Comparison of ENCODE assay signal across 16 cellular contexts in the genomic region with DNA sequence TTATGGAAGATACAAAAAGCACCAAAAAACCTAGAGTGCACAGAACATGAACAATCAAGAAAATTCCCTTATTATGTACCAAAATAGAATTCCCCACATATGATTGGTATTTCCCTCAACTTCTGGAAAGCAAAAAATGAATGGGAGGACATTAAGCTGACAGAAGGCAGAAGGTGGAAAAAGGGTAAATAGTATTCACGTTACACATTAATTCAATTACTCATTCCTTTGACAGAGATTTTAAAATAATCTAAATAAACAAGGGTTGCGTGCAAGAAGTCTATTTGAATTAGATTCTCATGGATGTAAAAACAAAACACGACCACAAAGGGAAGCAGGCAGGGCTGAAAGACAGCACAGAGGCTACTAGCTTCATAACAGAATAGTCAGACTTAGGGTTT.
A peak's percentile ranks its signal among the peaks of the same experiment; 100 is the strongest.
DNase-seq lines count a peak whose midpoint lies in the region; ATAC-seq and TF ChIP-seq lines count a peak whose summit lies in the region.
"Had no signal": no experiment of that assay in that cellular context is flagged by ENCODE, and none has a peak within 500 bp of the region (broad histone marks: within the 10 kb centered on the region; RNA-seq: fewer than 3 reads in every experiment).

No MANE protein-coding gene starts in this region.

- DNase-seq in EL (peak; percentile 80), SW480 (ENCODE audit: low spot score) (peak; percentile 3), esophagus muscularis mucosa (ENCODE audit: extremely low spot score) (no peak), pulmonary artery endothelial cell (ENCODE audit: low read depth, low spot score) (peak; percentile 60), left ventricle myocardium inferior (no peak), left lung (no peak), GM20000 (ENCODE audit: low spot score) (no peak)
- DNase-seq: activated CD4-positive, CD25-positive, alpha-beta regulatory T cell treated with anti-CD3 and anti-CD28 coated beads, Interleukin-2, amount 50 U/mL, for 72 hours; amygdala; CD4-positive, alpha-beta T cell; head of caudate nucleus; left ventricle myocardium superior; sigmoid colon; stomach had no signal

- no peak for TF ChIP-seq POLR2A in esophagus muscularis mucosa (IDR thresholded peaks at IDR 0.05; ENCODE audit: low read depth)

- TF ChIP-seq CTCF in esophagus muscularis mucosa (IDR thresholded peaks at IDR 0.05) = no peak
- TF ChIP-seq CTCF in left ventricle myocardium inferior (IDR thresholded peaks at IDR 0.05; ENCODE audit: borderline replicate concordance) = no peak
- TF ChIP-seq CTCF in left lung (IDR thresholded peaks at IDR 0.05) = no peak
- TF ChIP-seq CTCF in GM20000 (IDR thresholded peaks at IDR 0.05; ENCODE audit: extremely low read depth, missing control alignments) = no peak

- H3K27ac ChIP-seq in esophagus muscularis mucosa (replicated peaks in 1 of 4) (peak overlapping the region; percentile 15 to 51 (median 34)), left ventricle myocardium inferior (replicated peaks) (no peak overlapping the region), left lung (no peak overlapping the region)
- H3K27ac ChIP-seq: stomach had no signal

- ATAC-seq in left lung = no peak
- ATAC-seq in HG03095 (IDR thresholded peaks at IDR 0.05; ENCODE audit: unreplicated experiment) = no peak
- ATAC-seq: HCT116, left ventricle myocardium superior had no signal

- no peak for TF ChIP-seq EP300 in esophagus muscularis mucosa (IDR thresholded peaks at IDR 0.05)

- H3K4me1 ChIP-seq in esophagus muscularis mucosa (peaks cover 10 to 57% (median 28%) of the 10 kb centered on the region in 4 donors), left ventricle myocardium inferior (peaks cover 10% of the 10 kb centered on the region), left lung (peaks cover 0 to 6% of the 10 kb centered on the region in 2 donors)

- WGBS in esophagus muscularis mucosa = 38% methylated on average over 3 of the region's 3 CpGs

- no peak overlapping the region for H3K4me3 ChIP-seq in esophagus muscularis mucosa
- H3K4me3 ChIP-seq in left ventricle myocardium inferior = no peak overlapping the region
- no peak overlapping the region for H3K4me3 ChIP-seq in left lung
- H3K4me3 ChIP-seq: sigmoid colon, stomach had no signal

- no peaks in the 10 kb centered on the region for H3K9me3 ChIP-seq in esophagus muscularis mucosa
- no peaks in the 10 kb centered on the region for H3K9me3 ChIP-seq in left ventricle myocardium inferior (replicated peaks)
- H3K9me3 ChIP-seq in left lung = no peaks in the 10 kb centered on the region
- H3K9me3 ChIP-seq: sigmoid colon, stomach had no signal

- H3K27me3 ChIP-seq in esophagus muscularis mucosa = no peaks in the 10 kb centered on the region
- H3K27me3 ChIP-seq in left ventricle myocardium inferior (ENCODE audit: low read depth) = no peaks in the 10 kb centered on the region
- no peaks in the 10 kb centered on the region for H3K27me3 ChIP-seq in left lung
- H3K27me3 ChIP-seq: sigmoid colon, stomach had no signal

- intact Hi-C loops in esophagus muscularis mucosa (cut with DNase I) (no loop called here), left ventricle myocardium inferior (cut with micrococcal nuclease) (no loop called here), left lung (cut with DNase I) (no loop called here)

- H3K36me3 ChIP-seq in esophagus muscularis mucosa (no peaks in the 10 kb centered on the region), left ventricle myocardium inferior (no peaks in the 10 kb centered on the region), left lung (no peaks in the 10 kb centered on the region)
- H3K36me3 ChIP-seq: sigmoid colon, stomach had no signal

Comparison
In these comparisons a context has a peak if more than half of its experiments do, and no peak if none do; other contexts are left out.
1. DNase-seq: peak in EL (single experiment), SW480 (single experiment) and pulmonary artery endothelial cell (single experiment); none in esophagus muscularis mucosa (single experiment), left ventricle myocardium inferior (single experiment), left lung (0 of 2) and GM20000 (single experiment).
2. H3K27ac ChIP-seq: peak in esophagus muscularis mucosa (4 of 4); none in left ventricle myocardium inferior (single experiment) and left lung (0 of 2).